23 cellular contexts compared by ENCODE assay signal in genomic region chr9:137181680-137182079, GRCh38. TPM values are rescaled to one million over a fixed set of nuclear protein-coding genes. Genes with fewer than 3 reads are reported as not detected.
"Had no signal": no experiment of that assay in that cellular context is flagged by ENCODE, and none has a peak within 500 bp of the region (broad histone marks: within the 10 kb centered on the region; RNA-seq: fewer than 3 reads in every experiment).

No MANE protein-coding gene starts in this region.

- H3K9me3 ChIP-seq: SJSA1 had no signal

- H3K27ac ChIP-seq: HL-60, SJSA1, SK-N-MC had no signal

- H3K27me3 Mint-ChIP-seq: IgD-negative memory B cell had no signal

- H3K4me3 ChIP-seq: SJSA1, SK-N-MC had no signal

- H3K27ac Mint-ChIP-seq: IgD-negative memory B cell had no signal

- H3K27me3 ChIP-seq: SJSA1 had no signal

- DNase-seq: KBM-7, MV-4-11, NCI-H1048, NCI-H1436, NCI-H187, NCI-H2029, NCI-H2081 treated with DMSO at 0.1 percent for 48 hours, NCI-H2171, NCI-H226, NCI-H446, NCI-H510A, NCI-H524 treated with DMSO at 0.1 percent for 48 hours, NCI-H69, NCI-H774, Right ventricle myocardium superior, RPMI8226, SIG-M5 had no signal

- H3K9me3 Mint-ChIP-seq: IgD-negative memory B cell had no signal

RNA-seq across cellular contexts. Expression of gene TMEM210, which starts 9.8 kb away (rescaled TPM):
- total RNA-seq: LHCN-M2, MCF 10A, Right ventricle myocardium superior, SJSA1 had no signal

RNA-seq across cellular contexts. Expression of gene LRRC26, which starts 11.8 kb away (rescaled TPM):
- total RNA-seq: LHCN-M2, MCF 10A, Right ventricle myocardium superior, SJSA1 had no signal
